In the genomic region with DNA sequence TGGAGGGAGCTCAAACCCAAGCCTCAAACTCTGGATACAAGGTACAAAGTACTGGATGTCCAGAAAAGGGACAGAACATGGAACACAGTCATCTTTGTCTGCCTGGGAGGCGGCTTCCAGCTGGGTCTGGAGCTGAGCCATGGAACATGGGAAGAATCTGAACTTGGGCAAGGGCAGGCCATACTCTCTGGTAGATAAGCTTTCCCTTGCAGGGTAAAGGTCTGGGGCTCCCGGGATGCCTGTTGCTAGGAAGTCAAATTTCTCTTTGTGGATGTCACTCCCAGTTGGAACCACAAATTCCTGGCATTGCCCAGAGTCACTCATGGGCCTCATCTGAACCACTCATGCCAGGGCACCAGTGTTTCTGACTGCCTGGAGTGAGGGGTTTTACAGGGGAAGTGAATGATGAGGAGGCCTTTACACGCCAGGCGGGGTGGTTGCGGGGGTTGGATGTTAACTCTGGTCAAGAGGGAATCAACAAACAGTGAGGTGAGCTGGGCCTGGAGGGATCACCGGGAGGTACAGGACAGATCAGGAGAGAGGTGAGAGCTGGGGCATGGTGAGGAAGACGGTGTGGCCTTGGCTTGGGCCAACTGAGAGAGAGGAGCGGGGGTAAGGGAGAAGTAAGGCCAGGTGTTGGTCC, we compare ENCODE assay signal across 1 cellular context.
TF ChIP-seq lines count a peak whose summit lies in the region.

No MANE protein-coding gene starts in this region.

TF ChIP-seq in SK-N-SH treated with all-trans-retinoic acid at 6 μM for 48 hours, 23 proteins besides CTCF, POLR2A, EP300 and RAD21 (continued from another document):
- TF ChIP-seq POU6F1 (CRISPR knock-in tag; IDR thresholded peaks at IDR 0.05; ENCODE audit: borderline replicate concordance, low read depth) (no peak), SNAI2 (CRISPR knock-in tag; IDR thresholded peaks at IDR 0.05) (no peak), PPARA (CRISPR knock-in tag; IDR thresholded peaks at IDR 0.05; ENCODE audit: borderline replicate concordance) (no peak), OSR1 (CRISPR knock-in tag; IDR thresholded peaks at IDR 0.05) (no peak), ZNF565 (CRISPR knock-in tag; conservative IDR thresholded peaks at IDR 0.05; ENCODE audit: low read depth) (no peak), ZFP30 (CRISPR knock-in tag; IDR thresholded peaks at IDR 0.05) (no peak), ARNTL (CRISPR knock-in tag; IDR thresholded peaks at IDR 0.05; ENCODE audit: borderline replicate concordance, low read depth) (no peak), ZNF70 (CRISPR knock-in tag; IDR thresholded peaks at IDR 0.05) (no peak), CSRNP3 (CRISPR knock-in tag; IDR thresholded peaks at IDR 0.05) (no peak), TCF4 (CRISPR knock-in tag; IDR thresholded peaks at IDR 0.05; ENCODE audit: borderline replicate concordance) (no peak), ZNF8 (CRISPR knock-in tag; IDR thresholded peaks at IDR 0.05) (no peak)
- TF ChIP-seq, protein P1, sequence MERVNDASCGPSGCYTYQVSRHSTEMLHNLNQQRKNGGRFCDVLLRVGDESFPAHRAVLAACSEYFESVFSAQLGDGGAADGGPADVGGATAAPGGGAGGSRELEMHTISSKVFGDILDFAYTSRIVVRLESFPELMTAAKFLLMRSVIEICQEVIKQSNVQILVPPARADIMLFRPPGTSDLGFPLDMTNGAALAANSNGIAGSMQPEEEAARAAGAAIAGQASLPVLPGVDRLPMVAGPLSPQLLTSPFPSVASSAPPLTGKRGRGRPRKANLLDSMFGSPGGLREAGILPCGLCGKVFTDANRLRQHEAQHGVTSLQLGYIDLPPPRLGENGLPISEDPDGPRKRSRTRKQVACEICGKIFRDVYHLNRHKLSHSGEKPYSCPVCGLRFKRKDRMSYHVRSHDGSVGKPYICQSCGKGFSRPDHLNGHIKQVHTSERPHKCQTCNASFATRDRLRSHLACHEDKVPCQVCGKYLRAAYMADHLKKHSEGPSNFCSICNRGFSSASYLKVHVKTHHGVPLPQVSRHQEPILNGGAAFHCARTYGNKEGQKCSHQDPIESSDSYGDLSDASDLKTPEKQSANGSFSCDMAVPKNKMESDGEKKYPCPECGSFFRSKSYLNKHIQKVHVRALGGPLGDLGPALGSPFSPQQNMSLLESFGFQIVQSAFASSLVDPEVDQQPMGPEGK (CRISPR knock-in tag; IDR thresholded peaks at IDR 0.05; ENCODE audit: borderline replicate concordance): no peak
- TF ChIP-seq, protein P2, sequence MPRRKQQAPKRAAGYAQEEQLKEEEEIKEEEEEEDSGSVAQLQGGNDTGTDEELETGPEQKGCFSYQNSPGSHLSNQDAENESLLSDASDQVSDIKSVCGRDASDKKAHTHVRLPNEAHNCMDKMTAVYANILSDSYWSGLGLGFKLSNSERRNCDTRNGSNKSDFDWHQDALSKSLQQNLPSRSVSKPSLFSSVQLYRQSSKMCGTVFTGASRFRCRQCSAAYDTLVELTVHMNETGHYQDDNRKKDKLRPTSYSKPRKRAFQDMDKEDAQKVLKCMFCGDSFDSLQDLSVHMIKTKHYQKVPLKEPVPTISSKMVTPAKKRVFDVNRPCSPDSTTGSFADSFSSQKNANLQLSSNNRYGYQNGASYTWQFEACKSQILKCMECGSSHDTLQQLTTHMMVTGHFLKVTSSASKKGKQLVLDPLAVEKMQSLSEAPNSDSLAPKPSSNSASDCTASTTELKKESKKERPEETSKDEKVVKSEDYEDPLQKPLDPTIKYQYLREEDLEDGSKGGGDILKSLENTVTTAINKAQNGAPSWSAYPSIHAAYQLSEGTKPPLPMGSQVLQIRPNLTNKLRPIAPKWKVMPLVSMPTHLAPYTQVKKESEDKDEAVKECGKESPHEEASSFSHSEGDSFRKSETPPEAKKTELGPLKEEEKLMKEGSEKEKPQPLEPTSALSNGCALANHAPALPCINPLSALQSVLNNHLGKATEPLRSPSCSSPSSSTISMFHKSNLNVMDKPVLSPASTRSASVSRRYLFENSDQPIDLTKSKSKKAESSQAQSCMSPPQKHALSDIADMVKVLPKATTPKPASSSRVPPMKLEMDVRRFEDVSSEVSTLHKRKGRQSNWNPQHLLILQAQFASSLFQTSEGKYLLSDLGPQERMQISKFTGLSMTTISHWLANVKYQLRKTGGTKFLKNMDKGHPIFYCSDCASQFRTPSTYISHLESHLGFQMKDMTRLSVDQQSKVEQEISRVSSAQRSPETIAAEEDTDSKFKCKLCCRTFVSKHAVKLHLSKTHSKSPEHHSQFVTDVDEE (CRISPR knock-in tag; IDR thresholded peaks at IDR 0.05): no peak
TF ChIP-seq in SK-N-SH treated with all-trans-retinoic acid at 6 μM for 48 hours: peak in this region for 0.
